19 cellular contexts compared by ENCODE assay signal in genomic region chr7:135901585-135902540, GRCh38.
"Had no signal": no experiment of that assay in that cellular context is flagged by ENCODE, and none has a peak within 500 bp of the region (broad histone marks: within the 10 kb centered on the region; RNA-seq: fewer than 3 reads in every experiment).

No MANE protein-coding gene starts in this region.

- ATAC-seq: activated T-cell treated with anti-CD3 and anti-CD28 coated beads, Interleukin-2, amount 50 U/mL, for 72 hours; esophagus mucosa; gastroesophageal sphincter; mucosa of descending colon; stimulated activated naive B cell treated with anti-CD40 and anti-IgM and Interleukin-4, amounts not matched to agents 10 μg/mL and 1 μg/mL and 100 μg/mL, for 72 hours had no signal

- H3K27ac ChIP-seq: breast epithelium, gastroesophageal sphincter, heart left ventricle, sigmoid colon, thoracic aorta, upper lobe of left lung, WERI-Rb-1 had no signal

- DNase-seq: activated CD4-positive, alpha-beta T cell treated with anti-CD3 and anti-CD28 coated beads, Interleukin-2, amount 50 U/mL, for 4 hours; activated gamma-delta T cell; activated T-cell treated with anti-CD3 and anti-CD28 coated beads, Interleukin-2, amount 50 U/mL, for 72 hours; effector CD4-positive, alpha-beta T cell; heart left ventricle; mucosa of descending colon; naive B cell; nucleus accumbens; sigmoid colon; stimulated activated CD4-positive, alpha-beta T cell treated with anti-CD3 and anti-CD28 coated beads, Interleukin-4, amount 100 ng/mL, for 4 hours; stimulated activated naive B cell treated with anti-CD40 and anti-IgM and Interleukin-4, amounts not matched to agents 10 μg/mL and 1 μg/mL and 100 μg/mL, for 72 hours; upper lobe of left lung; WERI-Rb-1 had no signal

- H3K4me3 Mint-ChIP-seq: activated naive CD4-positive, alpha-beta T cell treated with anti-CD3 and anti-CD28 coated beads, Interleukin-2, amount 50 U/mL, for 24 hours; activated T-cell treated with anti-CD3 and anti-CD28 coated beads, Interleukin-2, amount 50 U/mL, for 72 hours; memory B cell; naive B cell; stimulated activated naive B cell treated with anti-CD40 and anti-IgM and Interleukin-4, amounts not matched to agents 10 μg/mL and 1 μg/mL and 100 μg/mL, for 72 hours had no signal

- H3K27me3 ChIP-seq: breast epithelium, gastroesophageal sphincter, heart left ventricle, sigmoid colon, upper lobe of left lung had no signal

- H3K27me3 Mint-ChIP-seq: activated naive CD4-positive, alpha-beta T cell treated with anti-CD3 and anti-CD28 coated beads, Interleukin-2, amount 50 U/mL, for 24 hours; memory B cell; naive B cell; stimulated activated naive B cell treated with anti-CD40 and anti-IgM and Interleukin-4, amounts not matched to agents 10 μg/mL and 1 μg/mL and 100 μg/mL, for 72 hours had no signal

- H3K36me3 ChIP-seq: breast epithelium, gastroesophageal sphincter, heart left ventricle, sigmoid colon, thoracic aorta, upper lobe of left lung, WERI-Rb-1 had no signal

- H3K4me3 ChIP-seq: breast epithelium, gastroesophageal sphincter, heart left ventricle, mucosa of descending colon, sigmoid colon, thoracic aorta, upper lobe of left lung had no signal

- H3K27ac Mint-ChIP-seq: activated naive CD4-positive, alpha-beta T cell treated with anti-CD3 and anti-CD28 coated beads, Interleukin-2, amount 50 U/mL, for 24 hours; activated T-cell treated with anti-CD3 and anti-CD28 coated beads, Interleukin-2, amount 50 U/mL, for 72 hours; memory B cell; naive B cell; stimulated activated naive B cell treated with anti-CD40 and anti-IgM and Interleukin-4, amounts not matched to agents 10 μg/mL and 1 μg/mL and 100 μg/mL, for 72 hours had no signal

- H3K36me3 Mint-ChIP-seq: activated naive CD4-positive, alpha-beta T cell treated with anti-CD3 and anti-CD28 coated beads, Interleukin-2, amount 50 U/mL, for 24 hours; memory B cell; naive B cell; stimulated activated naive B cell treated with anti-CD40 and anti-IgM and Interleukin-4, amounts not matched to agents 10 μg/mL and 1 μg/mL and 100 μg/mL, for 72 hours had no signal

- H3K9me3 Mint-ChIP-seq: activated naive CD4-positive, alpha-beta T cell treated with anti-CD3 and anti-CD28 coated beads, Interleukin-2, amount 50 U/mL, for 24 hours; memory B cell had no signal

- H3K4me1 Mint-ChIP-seq: activated naive CD4-positive, alpha-beta T cell treated with anti-CD3 and anti-CD28 coated beads, Interleukin-2, amount 50 U/mL, for 24 hours; memory B cell; naive B cell; stimulated activated naive B cell treated with anti-CD40 and anti-IgM and Interleukin-4, amounts not matched to agents 10 μg/mL and 1 μg/mL and 100 μg/mL, for 72 hours had no signal

- H3K4me1 ChIP-seq: breast epithelium, gastroesophageal sphincter, heart left ventricle, sigmoid colon, upper lobe of left lung had no signal
